In the genomic region with DNA sequence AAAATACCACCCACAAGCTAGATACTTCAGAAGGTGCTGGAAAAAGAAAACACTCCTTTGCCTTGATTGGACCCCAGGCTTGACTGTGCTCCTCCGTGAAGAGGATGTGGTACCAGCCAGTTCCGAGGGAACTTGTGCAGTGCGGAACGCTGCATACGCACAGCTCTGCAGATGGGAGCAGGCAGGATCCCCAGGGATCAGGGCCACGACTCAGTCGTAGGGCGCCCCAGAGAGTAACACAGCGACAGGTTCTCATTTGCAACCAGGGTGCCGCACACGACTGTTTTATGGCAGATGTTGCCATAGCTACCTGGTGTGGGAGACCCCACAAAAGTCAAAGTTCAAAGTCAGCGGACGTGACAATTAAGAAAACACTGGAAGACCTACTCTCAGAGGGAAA, we compare ENCODE assay signal across 11 cellular contexts. TPM values are rescaled to one million over a fixed set of nuclear protein-coding genes. Genes with fewer than 3 reads are reported as not detected.
DNase-seq lines count a peak whose midpoint lies in the region; ATAC-seq and TF ChIP-seq lines count a peak whose summit lies in the region.
"Had no signal": no experiment of that assay in that cellular context is flagged by ENCODE, and none has a peak within 500 bp of the region (broad histone marks: within the 10 kb centered on the region; RNA-seq: fewer than 3 reads in every experiment).

No MANE protein-coding gene starts in this region.

- H4K20me1 ChIP-seq in PC-3 (ENCODE audit: low read length) = peaks cover 12% of the 10 kb centered on the region

- peak overlapping the region; percentile 100 for H3K4me2 ChIP-seq in PC-3 (ENCODE audit: low read length)

- H3K27ac ChIP-seq in PC-3 (ENCODE audit: low read length) = peak overlapping the region; percentile 90

- H3K4me1 ChIP-seq in PC-3 (ENCODE audit: insufficient read depth, low read length) = peaks cover 28% of the 10 kb centered on the region

- H3K9me3 Mint-ChIP-seq in activated T-helper 17 cell treated with anti-CD3 and anti-CD28 coated beads, Interleukin-2, amount 50 U/mL, for 72 hours = peaks cover 4% of the 10 kb centered on the region
- H3K9me3 Mint-ChIP-seq: activated T-cell treated with anti-CD3 and anti-CD28 coated beads, Interleukin-2, amount 50 U/mL, for 4 hours had no signal

- H3F3A ChIP-seq in PC-3 (ENCODE audit: low read length, unreplicated experiment) = no peaks in the 10 kb centered on the region

- H3K27ac Mint-ChIP-seq in activated T-helper 17 cell treated with anti-CD3 and anti-CD28 coated beads, Interleukin-2, amount 50 U/mL, for 72 hours = no peak overlapping the region
- H3K27ac Mint-ChIP-seq: memory B cell had no signal

- peaks cover 66% of the 10 kb centered on the region for H3K79me2 ChIP-seq in PC-3 (ENCODE audit: low read length)

- no peak for TF ChIP-seq CTCF in PC-3 (conservative IDR thresholded peaks at IDR 0.05; ENCODE audit: low read depth, low read length)
- TF ChIP-seq CTCF in fibroblast of villous mesenchyme (IDR thresholded peaks at IDR 0.05; ENCODE audit: insufficient read depth, low read depth, low read length) = no peak
- TF ChIP-seq CTCF in retinal pigment epithelial cell (conservative IDR thresholded peaks at IDR 0.05; ENCODE audit: low read depth, low read length) = no peak

- 0 out of 2 replicates have a peak overlapping the region, but pooled peaks have one; percentile 60 for H2AFZ ChIP-seq in PC-3 (ENCODE audit: low read length)

- BruUV-seq in PC-3 (replicated peaks; lab: Mats Ljungman, UMichigan) = TSS peak; percentile 96

- peaks cover 54% of the 10 kb centered on the region for H3K27me3 Mint-ChIP-seq in activated T-helper 17 cell treated with anti-CD3 and anti-CD28 coated beads, Interleukin-2, amount 50 U/mL, for 72 hours

- H3K9me2 ChIP-seq in PC-3 (replicated peaks; ENCODE audit: low read length) = 0 out of 2 replicates have a peak, but pooled peaks cover 5% of the 10 kb centered on the region

- DNase-seq in DMS53 treated with DMSO at 0.1 percent for 48 hours (lab: John Stamatoyannopoulos, UW; ENCODE audit: unreplicated experiment) (peak; percentile 64), PC-3 (peak; percentile 56), fibroblast of villous mesenchyme (ENCODE audit: low read depth) (no peak), retinal pigment epithelial cell (ENCODE audit: low read depth) (no peak)
- DNase-seq in activated CD8-positive, alpha-beta memory T cell treated with anti-CD3 and anti-CD28 coated beads, Interleukin-2, amount 50 U/mL, for 48 hours = no peak
- DNase-seq: activated T-cell treated with anti-CD3 and anti-CD28 coated beads, Interleukin-2, amount 50 U/mL, for 4 hours; dorsolateral prefrontal cortex had no signal

- peak overlapping the region; percentile 99 for H3K9ac ChIP-seq in PC-3 (ENCODE audit: low read length)

- H3K9me3 ChIP-seq in PC-3 (ENCODE audit: low read length) = no peaks in the 10 kb centered on the region

- H3K4me3 Mint-ChIP-seq in activated T-helper 17 cell treated with anti-CD3 and anti-CD28 coated beads, Interleukin-2, amount 50 U/mL, for 72 hours = no peak overlapping the region
- H3K4me3 Mint-ChIP-seq: activated T-cell treated with anti-CD3 and anti-CD28 coated beads, Interleukin-2, amount 50 U/mL, for 4 hours; memory B cell had no signal

- H3K4me3 ChIP-seq in PC-3 (ENCODE audit: low read length) = peak overlapping the region; percentile 98
- H3K4me3 ChIP-seq in fibroblast of villous mesenchyme (ENCODE audit: low read depth, low read length) = peak overlapping the region; percentile 68
- peak overlapping the region; percentile 55 for H3K4me3 ChIP-seq in retinal pigment epithelial cell (ENCODE audit: low read length)

- CTCF ChIA-PET in PC-3 (lab: Charles Lee) = interaction anchor here (1.5 to 2.9 kb wide), 2 partner anchors 8 to 42 kb away, joined by 4 to 21 read pairs; no protein-coding TSS in a partner anchor

- no peaks in the 10 kb centered on the region for H3K36me3 Mint-ChIP-seq in activated T-helper 17 cell treated with anti-CD3 and anti-CD28 coated beads, Interleukin-2, amount 50 U/mL, for 72 hours (ENCODE audit: low read depth)
- H3K36me3 Mint-ChIP-seq: memory B cell had no signal

- ATAC-seq in PC-3 (peak; percentile 53), GM21390 (IDR thresholded peaks at IDR 0.05; ENCODE audit: unreplicated experiment) (no peak), HG03442 (IDR thresholded peaks at IDR 0.05; ENCODE audit: unreplicated experiment) (no peak)
- ATAC-seq in activated T-helper 17 cell treated with anti-CD3 and anti-CD28 coated beads, Interleukin-2, amount 50 U/mL, for 72 hours (replicated peaks) = no peak

- peaks cover 5% of the 10 kb centered on the region for H3K4me1 Mint-ChIP-seq in activated T-helper 17 cell treated with anti-CD3 and anti-CD28 coated beads, Interleukin-2, amount 50 U/mL, for 72 hours
- H3K4me1 Mint-ChIP-seq: memory B cell had no signal

- H3K27me3 ChIP-seq in PC-3 (ENCODE audit: low read length) = no peaks in the 10 kb centered on the region

- H3K36me3 ChIP-seq in PC-3 (ENCODE audit: low read depth, low read length) = peaks cover 15% of the 10 kb centered on the region

- POLR2A ChIA-PET in PC-3 (lab: Charles Lee; ENCODE audit: unreplicated experiment) = interaction anchor here (0.6 to 2.4 kb wide), 3 partner anchors 9 to 667 kb away, joined by 4 to 15 read pairs (median 10); no protein-coding TSS in a partner anchor

- intact Hi-C loops in PC-3 (cut with micrococcal nuclease) = loop anchor here (1.0 kb wide), 2 partner anchors 8 to 42 kb away; no protein-coding TSS in a partner anchor

RNA-seq across cellular contexts. Expression of a gene that starts 0.8 kb away (rescaled TPM):
- total RNA-seq in PC-3 (2014; rRNA removed) (123 and 136 TPM in 2 replicates), fibroblast of villous mesenchyme (2.2 and 2.9 TPM in 2 replicates)
- total RNA-seq in activated T-helper 17 cell treated with anti-CD3 and anti-CD28 coated beads, Interleukin-2, amount 50 U/mL, for 72 hours = under 1 TPM in 1 of 2 donors, not detected in 1; 0.13 TPM

Comparison
In these comparisons a context has a peak if more than half of its experiments do, and no peak if none do; other contexts are left out.
1. DNase-seq: peak in DMS53 treated with DMSO at 0.1 percent for 48 hours (single experiment) and PC-3 (single experiment); none in fibroblast of villous mesenchyme (single experiment), retinal pigment epithelial cell (single experiment) and activated CD8-positive, alpha-beta memory T cell treated with anti-CD3 and anti-CD28 coated beads, Interleukin-2, amount 50 U/mL, for 48 hours (single experiment).
2. RNA of a gene that starts 0.8 kb away (total RNA-seq): 123 to 136 TPM in PC-3; 2.2 to 2.9 TPM in fibroblast of villous mesenchyme and 0.13 TPM in activated T-helper 17 cell treated with anti-CD3 and anti-CD28 coated beads, Interleukin-2, amount 50 U/mL, for 72 hours; every median in the first group is over 10 times any median in the second.
3. Peak in every context shown above with its lines, with median percentiles within 50 percentile points of each other: H3K4me3 ChIP-seq.